In genomic region chr2:209423562-209424541, GRCh38 we compare ENCODE assay signal across 1 cellular context.
TF ChIP-seq lines count a peak whose summit lies in the region.

Gene MAP2, plus strand, starts transcription at chr2:209424047. Its CDS starts 229,124 bp downstream, at chr2:209653171.

TF ChIP-seq in HepG2, 621 proteins besides CTCF, POLR2A, EP300 and RAD21 (continued from another document and continues in another):
- TF ChIP-seq ZNF318 (CRISPR knock-in tag; IDR thresholded peaks at IDR 0.05), result no peak
- TF ChIP-seq PTBP1 (IDR thresholded peaks at IDR 0.05; ENCODE audit: low read depth, low read length, poor library complexity, severe bottlenecking), result no peak
- TF ChIP-seq DBP (CRISPR knock-in tag; IDR thresholded peaks at IDR 0.05; ENCODE audit: not compliant biosample characterization), result no peak
- no peak for TF ChIP-seq ZNF710 (CRISPR knock-in tag; IDR thresholded peaks at IDR 0.05; ENCODE audit: borderline replicate concordance)
- no peak for TF ChIP-seq ZNF350 (CRISPR knock-in tag; IDR thresholded peaks at IDR 0.05; ENCODE audit: borderline replicate concordance, low read depth)
- TF ChIP-seq ATRX (CRISPR knock-in tag; IDR thresholded peaks at IDR 0.05; ENCODE audit: borderline replicate concordance), result no peak
- TF ChIP-seq YEATS4 (CRISPR knock-in tag; IDR thresholded peaks at IDR 0.05; ENCODE audit: borderline replicate concordance), result peak; percentile 65
- TF ChIP-seq ZNF121 (CRISPR knock-in tag; IDR thresholded peaks at IDR 0.05), result no peak
- no peak for TF ChIP-seq ZNF724P (CRISPR knock-in tag; IDR thresholded peaks at IDR 0.05; ENCODE audit: borderline replicate concordance)
- TF ChIP-seq ELF1 (CRISPR knock-in tag; IDR thresholded peaks at IDR 0.05), result no peak
- TF ChIP-seq ZNF432 (CRISPR knock-in tag; IDR thresholded peaks at IDR 0.05; ENCODE audit: borderline replicate concordance), result no peak
- no peak for TF ChIP-seq ELK4 (CRISPR knock-in tag; IDR thresholded peaks at IDR 0.05; ENCODE audit: borderline replicate concordance)
- no peak for TF ChIP-seq PRDM10 (CRISPR knock-in tag; IDR thresholded peaks at IDR 0.05; ENCODE audit: low read depth)
- TF ChIP-seq DPF2 (CRISPR knock-in tag; IDR thresholded peaks at IDR 0.05; ENCODE audit: borderline replicate concordance, low read depth), result no peak
- TF ChIP-seq POGZ (CRISPR knock-in tag; IDR thresholded peaks at IDR 0.05), result peak; percentile 58
- TF ChIP-seq NFIC (IDR thresholded peaks at IDR 0.05; ENCODE audit: low read length), result no peak
- TF ChIP-seq SP2 (CRISPR knock-in tag; IDR thresholded peaks at IDR 0.05), result no peak
- no peak for TF ChIP-seq NBN (conservative IDR thresholded peaks at IDR 0.05)
- no peak for TF ChIP-seq ZNF281 (CRISPR knock-in tag; IDR thresholded peaks at IDR 0.05; ENCODE audit: borderline replicate concordance)
- no peak for TF ChIP-seq ZNF33B (CRISPR knock-in tag; IDR thresholded peaks at IDR 0.05)
- no peak for TF ChIP-seq TBP (CRISPR knock-in tag; IDR thresholded peaks at IDR 0.05)
- no peak for TF ChIP-seq SIX1 (CRISPR knock-in tag; IDR thresholded peaks at IDR 0.05; ENCODE audit: borderline replicate concordance)
- no peak for TF ChIP-seq BCL3 (CRISPR knock-in tag; IDR thresholded peaks at IDR 0.05)
- TF ChIP-seq ZNF781 (CRISPR knock-in tag; IDR thresholded peaks at IDR 0.05; ENCODE audit: borderline replicate concordance, not compliant biosample characterization), result no peak
- TF ChIP-seq ARID2 (CRISPR knock-in tag; IDR thresholded peaks at IDR 0.05; ENCODE audit: borderline replicate concordance), result no peak
- no peak for TF ChIP-seq CC2D1A (CRISPR knock-in tag; IDR thresholded peaks at IDR 0.05)
- no peak for TF ChIP-seq SRSF4 (IDR thresholded peaks at IDR 0.05; ENCODE audit: low read depth, low read length, poor library complexity, severe bottlenecking)
- TF ChIP-seq ZNF891 (CRISPR knock-in tag; IDR thresholded peaks at IDR 0.05), result no peak
- no peak for TF ChIP-seq PRMT3 (CRISPR knock-in tag; IDR thresholded peaks at IDR 0.05; ENCODE audit: borderline replicate concordance, low read depth)
- TF ChIP-seq ZNF670 (CRISPR knock-in tag; IDR thresholded peaks at IDR 0.05; ENCODE audit: borderline replicate concordance), result no peak
- TF ChIP-seq PAWR (CRISPR knock-in tag; IDR thresholded peaks at IDR 0.05; ENCODE audit: borderline replicate concordance), result no peak
- no peak for TF ChIP-seq PBX3 (CRISPR knock-in tag; IDR thresholded peaks at IDR 0.05; ENCODE audit: borderline replicate concordance)
- TF ChIP-seq ZNF720 (CRISPR knock-in tag; IDR thresholded peaks at IDR 0.05), result no peak
- no peak for TF ChIP-seq ZSCAN9 (CRISPR knock-in tag; IDR thresholded peaks at IDR 0.05; ENCODE audit: borderline replicate concordance)
- no peak for TF ChIP-seq ZBTB8A (CRISPR knock-in tag; IDR thresholded peaks at IDR 0.05; ENCODE audit: borderline replicate concordance, low read depth)
- peak; percentile 68; the same call in 1 of the 2 replicates for TF ChIP-seq ZNF691 (CRISPR knock-in tag; IDR thresholded peaks at IDR 0.05; ENCODE audit: borderline replicate concordance, low read depth)
- no peak for TF ChIP-seq SAP130 (CRISPR knock-in tag; IDR thresholded peaks at IDR 0.05; ENCODE audit: low read depth)
- no peak for TF ChIP-seq U2AF2 (IDR thresholded peaks at IDR 0.05; ENCODE audit: low read depth, low read length)
